In genomic region chr1:22952694-22953391, GRCh38 we compare ENCODE assay signal across 23 cellular contexts. TPM values are rescaled to one million over a fixed set of nuclear protein-coding genes. Genes with fewer than 3 reads are reported as not detected.
A peak's percentile ranks its signal among the peaks of the same experiment; 100 is the strongest.
DNase-seq lines count a peak whose midpoint lies in the region; ATAC-seq lines count a peak whose summit lies in the region.
"Had no signal": no experiment of that assay in that cellular context is flagged by ENCODE, and none has a peak within 500 bp of the region (broad histone marks: within the 10 kb centered on the region; RNA-seq: fewer than 3 reads in every experiment).

No MANE protein-coding gene starts in this region.

- H3K9me3 ChIP-seq in right cardiac atrium (ENCODE audit: control insufficient read depth, low read length): no peaks in the 10 kb centered on the region
- no peaks in the 10 kb centered on the region for H3K9me3 ChIP-seq in NT2/D1 (ENCODE audit: insufficient read depth, low read length)
- H3K9me3 ChIP-seq in aorta (ENCODE audit: control insufficient read depth, low read length): peaks cover 2% of the 10 kb centered on the region
- H3K9me3 ChIP-seq: transverse colon had no signal

- H3K4me3 ChIP-seq in right cardiac atrium (ENCODE audit: low read length): no peak overlapping the region
- H3K4me3 ChIP-seq in NT2/D1 (ENCODE audit: insufficient read length, low read depth): peak overlapping the region; percentile 54
- no peak overlapping the region for H3K4me3 ChIP-seq in aorta (ENCODE audit: low read length in 2 of 2)
- H3K4me3 ChIP-seq: lung had no signal

- H3K9ac ChIP-seq in NT2/D1 (ENCODE audit: insufficient read length, low read depth): peak overlapping the region; percentile 26
- H3K9ac ChIP-seq: KMS-11 had no signal

- no peaks in the 10 kb centered on the region for H3K4me1 ChIP-seq in right cardiac atrium (ENCODE audit: control insufficient read depth, insufficient read depth, low read length)
- peaks cover 3% of the 10 kb centered on the region for H3K4me1 ChIP-seq in NT2/D1 (ENCODE audit: insufficient read depth, insufficient read length)
- H3K4me1 ChIP-seq in aorta (ENCODE audit: control insufficient read depth in 1 of 2, insufficient read depth in 2 of 2, low read length in 2 of 2): no peaks in the 10 kb centered on the region

- H3K27ac ChIP-seq in right cardiac atrium (ENCODE audit: low read length): no peak overlapping the region
- H3K27ac ChIP-seq in aorta (ENCODE audit: low read depth in 1 of 2, low read length in 2 of 2): no peak overlapping the region
- H3K27ac ChIP-seq: epithelial cell of prostate, KMS-11, transverse colon had no signal

- DNase-seq in right cardiac atrium (peak in 2 of 3 donors; percentile 44 to 51), Right ventricle myocardium superior (no peak), NT2/D1 (ENCODE audit: low read depth, low spot score) (no peak), islet precursor cell (peak; percentile 50), aorta (no peak), NCI-H2171 (lab: John Stamatoyannopoulos, UW) (no peak), hippocampal formation (lab: John Stamatoyannopoulos, UW) (no peak)
- DNase-seq: activated naive CD4-positive, alpha-beta T cell treated with anti-CD3 and anti-CD28 coated beads for 36 hours; activated T-cell treated with anti-CD3 and anti-CD28 coated beads, Interleukin-2, amount 50 U/mL, for 72 hours; EL; MV-4-11; NCI-H187; NCI-H82; SHP77; stimulated activated CD4-positive, alpha-beta T cell treated with anti-CD3 and anti-CD28 coated beads, Interleukin-4, amount 100 ng/mL, for 24 hours; transverse colon had no signal

- WGBS in right cardiac atrium: 25% methylated on average over 46 of the region's 46 CpGs
- 17 to 21% methylated on average over 44 to 46 of the region's 46 CpGs for WGBS in aorta, 2 donors

- intact Hi-C loops in right cardiac atrium (cut with DNase I) (no loop called here), Right ventricle myocardium superior (cut with DNase I) (no loop called here), aorta (cut with DNase I) (no loop called here)

- no peaks in the 10 kb centered on the region for H3K27me3 ChIP-seq in right cardiac atrium (ENCODE audit: control insufficient read depth, insufficient read depth)
- peaks cover 50% of the 10 kb centered on the region for H3K27me3 ChIP-seq in NT2/D1 (ENCODE audit: insufficient read depth, insufficient read length)
- no peaks in the 10 kb centered on the region for H3K27me3 ChIP-seq in aorta (ENCODE audit: control insufficient read depth in 1 of 2, insufficient read depth in 2 of 2, low read length in 1 of 2)

- peak in 1 of 2 donors; percentile 24 for ATAC-seq in right cardiac atrium
- no peak for ATAC-seq in Right ventricle myocardium superior (ENCODE audit: poor library complexity)
- ATAC-seq in aorta (ENCODE audit: low FRiP score): peak; percentile 26
- no peak for ATAC-seq in GM18867 (IDR thresholded peaks at IDR 0.05; ENCODE audit: unreplicated experiment)
- ATAC-seq: activated T-cell treated with anti-CD3 and anti-CD28 coated beads, Interleukin-2, amount 50 U/mL, for 72 hours had no signal

- no peaks in the 10 kb centered on the region for H3K36me3 ChIP-seq in NT2/D1 (ENCODE audit: insufficient read depth, insufficient read length, low read length)
- no peaks in the 10 kb centered on the region for H3K36me3 ChIP-seq in aorta (ENCODE audit: control insufficient read depth in 1 of 2, insufficient read depth in 2 of 2, low read length in 1 of 2)
- H3K36me3 ChIP-seq: transverse colon had no signal

RNA-seq across cellular contexts. Expression of gene LACTBL1, which starts 19.8 kb away (rescaled TPM):
- total RNA-seq in right cardiac atrium (not detected), Right ventricle myocardium superior (not detected), aorta (not detected)
- polyA plus RNA-seq in right cardiac atrium (not detected), aorta (not detected)
- total RNA-seq: activated naive CD4-positive, alpha-beta T cell treated with anti-CD3 and anti-CD28 coated beads for 36 hours; activated T-cell treated with anti-CD3 and anti-CD28 coated beads, Interleukin-2, amount 50 U/mL, for 72 hours; H4; lung; pulmonary artery endothelial cell; transverse colon had no signal
- polyA plus RNA-seq: keratinocyte, lung had no signal

Comparison
In these comparisons a context has a peak if more than half of its experiments do, and no peak if none do; other contexts are left out.
1. DNase-seq: peak in right cardiac atrium (2 of 3) and islet precursor cell (single experiment); none in Right ventricle myocardium superior (single experiment), NT2/D1 (single experiment), aorta (0 of 2), NCI-H2171 (single experiment) and hippocampal formation (0 of 2).